Comparison of ENCODE assay signal across 22 cellular contexts in the genomic region with DNA sequence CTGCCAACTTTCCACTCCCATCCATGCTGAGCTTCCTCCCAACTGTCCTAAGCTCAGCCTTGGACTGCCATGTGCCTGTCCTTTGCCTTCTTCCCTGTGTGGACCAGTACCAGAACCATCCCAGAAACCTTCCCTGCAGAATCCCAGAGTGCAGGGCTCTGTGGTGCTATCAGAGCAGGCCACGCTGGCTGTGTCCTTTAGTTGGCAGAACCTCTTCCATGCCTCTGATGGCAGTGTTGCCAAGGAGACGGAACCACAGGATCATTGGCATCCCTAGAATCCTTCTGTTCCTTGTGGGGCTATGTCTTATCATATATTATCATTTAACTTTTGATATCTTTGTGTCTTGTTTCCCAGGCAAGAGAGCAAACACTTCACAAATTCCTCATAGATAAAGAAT.
"Had no signal": no experiment of that assay in that cellular context is flagged by ENCODE, and none has a peak within 500 bp of the region (broad histone marks: within the 10 kb centered on the region; RNA-seq: fewer than 3 reads in every experiment).

No MANE protein-coding gene starts in this region.

- H3K9me3 ChIP-seq: colonic mucosa, mucosa of descending colon, ovary, right lobe of liver, spleen, testis, tibial nerve, upper lobe of right lung, vagina had no signal

- H3K4me1 Mint-ChIP-seq: immature natural killer cell had no signal

- ATAC-seq: mucosa of descending colon; naive thymus-derived CD8-positive, alpha-beta T cell; right lobe of liver; stimulated activated naive B cell treated with anti-CD40 and anti-IgM and Interleukin-4, amounts not matched to agents 10 μg/mL and 1 μg/mL and 100 μg/mL, for 72 hours; stimulated activated naive CD8-positive, alpha-beta T cell treated with anti-CD3 and anti-CD28 coated beads, Interleukin-15, amount 100 ng/mL, for 72 hours; upper lobe of right lung had no signal

- DNase-seq: cerebellar nuclear complex; colonic mucosa; dermis blood vessel endothelial cell; effector CD4-positive, alpha-beta T cell; immature natural killer cell; mucosa of descending colon; naive thymus-derived CD8-positive, alpha-beta T cell; ovary; right lobe of liver; spleen; stimulated activated CD4-positive, alpha-beta T cell treated with anti-CD3 and anti-CD28 coated beads, Interleukin-15, amount 100 ng/mL, for 24 hours; stimulated activated CD4-positive, alpha-beta T cell treated with anti-CD3 and anti-CD28 coated beads, Interleukin-1b, Interleukin-23, amount 100 ng/mL, for 48 hours; stimulated activated CD4-positive, alpha-beta T cell treated with anti-CD3 and anti-CD28 coated beads, Interleukin-4, amount 100 ng/mL, for 4 hours; stimulated activated naive B cell treated with anti-CD40 and anti-IgM and Interleukin-4, amounts not matched to agents 10 μg/mL and 1 μg/mL and 100 μg/mL, for 72 hours; stimulated activated naive CD8-positive, alpha-beta T cell treated with anti-CD3 and anti-CD28 coated beads, Interleukin-15, amount 100 ng/mL, for 72 hours; testis; upper lobe of right lung had no signal

- H3K9me3 Mint-ChIP-seq: immature natural killer cell; naive thymus-derived CD8-positive, alpha-beta T cell; neural crest cell; stimulated activated naive B cell treated with anti-CD40 and anti-IgM and Interleukin-4, amounts not matched to agents 10 μg/mL and 1 μg/mL and 100 μg/mL, for 72 hours; stimulated activated naive CD8-positive, alpha-beta T cell treated with anti-CD3 and anti-CD28 coated beads, Interleukin-15, amount 100 ng/mL, for 72 hours had no signal

- H3K4me3 Mint-ChIP-seq: immature natural killer cell; naive thymus-derived CD8-positive, alpha-beta T cell; neural crest cell; stimulated activated naive B cell treated with anti-CD40 and anti-IgM and Interleukin-4, amounts not matched to agents 10 μg/mL and 1 μg/mL and 100 μg/mL, for 72 hours; stimulated activated naive CD8-positive, alpha-beta T cell treated with anti-CD3 and anti-CD28 coated beads, Interleukin-15, amount 100 ng/mL, for 72 hours had no signal

- H3K4me3 ChIP-seq: colonic mucosa, mucosa of descending colon, ovary, right lobe of liver, spleen, testis, tibial nerve, upper lobe of right lung, vagina had no signal

- H3K27ac ChIP-seq: colonic mucosa, ovary, right lobe of liver, spleen, testis, tibial nerve, upper lobe of right lung, vagina had no signal

- H3K27ac Mint-ChIP-seq: immature natural killer cell; stimulated activated naive B cell treated with anti-CD40 and anti-IgM and Interleukin-4, amounts not matched to agents 10 μg/mL and 1 μg/mL and 100 μg/mL, for 72 hours had no signal

- H3K4me1 ChIP-seq: colonic mucosa, right lobe of liver, spleen, testis, tibial nerve, upper lobe of right lung, vagina had no signal

- H3K36me3 ChIP-seq: colonic mucosa, ovary, right lobe of liver, upper lobe of right lung, vagina had no signal

- H3K27me3 Mint-ChIP-seq: naive thymus-derived CD8-positive, alpha-beta T cell; stimulated activated naive B cell treated with anti-CD40 and anti-IgM and Interleukin-4, amounts not matched to agents 10 μg/mL and 1 μg/mL and 100 μg/mL, for 72 hours; stimulated activated naive CD8-positive, alpha-beta T cell treated with anti-CD3 and anti-CD28 coated beads, Interleukin-15, amount 100 ng/mL, for 72 hours had no signal

- H3K27me3 ChIP-seq: colonic mucosa, ovary, right lobe of liver, spleen, testis, tibial nerve, upper lobe of right lung, vagina had no signal

- FAIRE-seq: frontal cortex, keratinocyte had no signal
